Comparison of ENCODE assay signal across 9 cellular contexts in the genomic region with DNA sequence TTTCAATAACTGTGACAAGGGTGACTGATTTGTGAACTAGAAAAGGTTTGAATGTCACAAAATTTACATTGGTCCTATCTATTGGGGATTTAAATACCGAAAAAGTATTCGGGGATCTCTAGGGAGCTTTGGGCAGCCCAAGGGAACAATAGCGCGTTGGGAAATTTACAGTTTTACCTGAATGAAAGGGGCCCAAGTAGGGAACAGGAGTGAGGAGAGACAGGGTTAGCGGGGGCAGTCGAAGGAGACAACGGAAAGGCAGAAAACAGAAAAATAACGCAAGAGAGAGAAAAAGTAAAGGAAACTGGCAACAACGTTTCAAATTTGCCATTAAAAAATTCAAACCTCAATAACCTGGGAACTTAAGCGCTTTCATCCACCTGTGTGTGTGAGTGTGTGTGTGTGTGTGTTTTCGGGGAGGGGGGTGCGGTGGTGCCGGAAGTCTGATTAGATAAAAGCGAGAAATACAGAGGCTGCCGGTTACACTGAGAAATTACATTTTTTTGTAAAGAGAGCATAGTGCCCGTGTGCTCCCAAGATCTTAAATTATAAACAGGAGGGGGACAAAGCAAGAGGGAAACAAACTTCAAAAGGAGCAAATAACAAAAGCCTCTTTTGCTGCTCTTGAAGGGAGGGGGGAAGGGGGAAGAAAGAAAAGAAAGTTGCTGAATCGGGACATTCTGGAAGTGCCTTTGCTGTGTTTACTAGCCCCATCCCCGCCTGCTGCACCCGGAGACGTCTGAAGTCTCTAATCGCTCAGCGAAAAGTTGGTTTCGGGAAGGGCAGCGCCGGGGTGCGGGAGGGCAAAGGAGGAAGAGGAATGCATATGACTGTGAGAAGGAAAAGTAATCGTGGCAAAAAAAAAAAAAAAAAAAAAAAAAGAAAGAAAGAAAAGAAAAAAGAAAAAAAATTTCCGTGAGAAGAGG. TPM values are rescaled to one million over a fixed set of nuclear protein-coding genes. Genes with fewer than 3 reads are reported as not detected.
A peak's percentile ranks its signal among the peaks of the same experiment; 100 is the strongest.
DNase-seq lines count a peak whose midpoint lies in the region; ATAC-seq, FAIRE-seq and TF ChIP-seq lines count a peak whose summit lies in the region.
"Had no signal": no experiment of that assay in that cellular context is flagged by ENCODE, and none has a peak within 500 bp of the region (broad histone marks: within the 10 kb centered on the region; RNA-seq: fewer than 3 reads in every experiment).

No MANE protein-coding gene starts in this region.

- no peaks in the 10 kb centered on the region for H3K36me3 ChIP-seq in CD8-positive, alpha-beta T cell (ENCODE audit: insufficient read depth, low read length)
- H3K36me3 ChIP-seq in HUES6 (ENCODE audit: control insufficient read depth, insufficient read depth, low read length): no peaks in the 10 kb centered on the region

- peaks cover 30% of the 10 kb centered on the region for H3K4me1 Mint-ChIP-seq in CD8-positive, alpha-beta T cell (ENCODE audit: low read depth)
- peaks cover 35% of the 10 kb centered on the region for H3K4me1 Mint-ChIP-seq in nephron

- no peak for ATAC-seq in CD8-positive, alpha-beta T cell
- ATAC-seq in HG03571 (IDR thresholded peaks at IDR 0.05; ENCODE audit: unreplicated experiment): no peak

- H3K9me3 ChIP-seq in CD8-positive, alpha-beta T cell (ENCODE audit: low read length): no peaks in the 10 kb centered on the region
- no peaks in the 10 kb centered on the region for H3K9me3 ChIP-seq in HUES6 (ENCODE audit: control insufficient read depth, insufficient read depth, low read depth, low read length)

- peaks cover 48% of the 10 kb centered on the region for H3K27me3 ChIP-seq in CD8-positive, alpha-beta T cell (ENCODE audit: insufficient read depth, low read length)
- H3K27me3 ChIP-seq in HUES6 (ENCODE audit: control insufficient read depth, insufficient read depth, low read length): peaks cover 100% of the 10 kb centered on the region

- no peak overlapping the region for H3K4me3 ChIP-seq in CD8-positive, alpha-beta T cell (ENCODE audit: low read depth, low read length)
- H3K4me3 ChIP-seq in HUES6 (ENCODE audit: low read depth, low read length): peak overlapping the region; percentile 60

- H3K4me3 Mint-ChIP-seq in CD8-positive, alpha-beta T cell: peak overlapping the region; percentile 15
- H3K4me3 Mint-ChIP-seq in nephron: peak overlapping the region; percentile 93 to 97 (median 94)

- peaks cover 68% of the 10 kb centered on the region for H3K27me3 Mint-ChIP-seq in CD8-positive, alpha-beta T cell (ENCODE audit: low read depth)
- peaks cover 98% of the 10 kb centered on the region for H3K27me3 Mint-ChIP-seq in nephron (ENCODE audit: low read depth)

- no peak overlapping the region for H3K9ac ChIP-seq in HUES6 (ENCODE audit: low read length)

- POLR2A ChIA-PET in CD8-positive, alpha-beta T cell (lab: Charles Lee): no interaction called here

- no peak overlapping the region for H3K27ac ChIP-seq in CD8-positive, alpha-beta T cell (ENCODE audit: low read depth, low read length)
- H3K27ac ChIP-seq in HUES6 (ENCODE audit: low read depth, low read length): no peak overlapping the region

- H3K27ac Mint-ChIP-seq in CD8-positive, alpha-beta T cell: no peak overlapping the region
- peak overlapping the region; percentile 96 to 98 (median 98) for H3K27ac Mint-ChIP-seq in nephron

- no peaks in the 10 kb centered on the region for H3K36me3 Mint-ChIP-seq in CD8-positive, alpha-beta T cell
- peaks cover 23% of the 10 kb centered on the region for H3K36me3 Mint-ChIP-seq in nephron (ENCODE audit: low read depth)

- CTCF ChIA-PET in CD8-positive, alpha-beta T cell (lab: Charles Lee): no interaction called here

- intact Hi-C loops in CD8-positive, alpha-beta T cell (cut with DNase I, micrococcal nuclease): no loop called here

- peaks cover 23% of the 10 kb centered on the region for H3K4me1 ChIP-seq in CD8-positive, alpha-beta T cell (ENCODE audit: insufficient read depth, low read length)
- peaks cover 82% of the 10 kb centered on the region for H3K4me1 ChIP-seq in HUES6 (ENCODE audit: control insufficient read depth, insufficient read depth, low read length)

- no peak for DNase-seq in CD8-positive, alpha-beta T cell
- DNase-seq in cerebellar cortex (ENCODE audit: low spot score): peak; percentile 44
- DNase-seq in urothelium cell line (ENCODE audit: low spot score): no peak
- no peak for DNase-seq in superior temporal gyrus (ENCODE audit: extremely low spot score)
- DNase-seq in NCI-H2029 treated with DMSO at 0.1 percent for 48 hours (lab: John Stamatoyannopoulos, UW): no peak

- no peak for TF ChIP-seq CTCF in CD8-positive, alpha-beta T cell (IDR thresholded peaks at IDR 0.05)
- TF ChIP-seq CTCF in nephron (IDR thresholded peaks at IDR 0.05; ENCODE audit: unreplicated experiment in 3 of 3): no peak

- no peak for FAIRE-seq in urothelium cell line (lab: Jason Lieb, UNC)

- peaks cover 4% of the 10 kb centered on the region for H3K9me3 Mint-ChIP-seq in CD8-positive, alpha-beta T cell
- no peaks in the 10 kb centered on the region for H3K9me3 Mint-ChIP-seq in nephron

RNA-seq across cellular contexts. Expression of a gene that starts 0.7 kb away (rescaled TPM):
- not detected for total RNA-seq in CD8-positive, alpha-beta T cell
- total RNA-seq: omental fat pad had no signal

RNA-seq across cellular contexts. Expression of a gene that starts 2.1 kb away (rescaled TPM):
- total RNA-seq in CD8-positive, alpha-beta T cell: not detected
- total RNA-seq: omental fat pad had no signal
